Comparison of ENCODE assay signal across 18 cellular contexts in genomic region chr9:84793251-84793650, GRCh38.
"Had no signal": no experiment of that assay in that cellular context is flagged by ENCODE, and none has a peak within 500 bp of the region (broad histone marks: within the 10 kb centered on the region; RNA-seq: fewer than 3 reads in every experiment).

No MANE protein-coding gene starts in this region.

- DNase-seq: effector CD4-positive, alpha-beta T cell; endodermal cell; erythroblast; foreskin keratinocyte; left colon; left ventricle myocardium superior; mesenchymal stem cell; naive thymus-derived CD8-positive, alpha-beta T cell; posterior cingulate gyrus; sigmoid colon; small intestine; stimulated activated CD4-positive, alpha-beta T cell treated with anti-CD3 and anti-CD28 coated beads, Interleukin-12 subunit alpha, Interleukin-12 subunit beta, amount 100 ng/mL, for 4 hours; stimulated activated naive CD4-positive, alpha-beta T cell; stomach had no signal

- H3K27me3 ChIP-seq: right atrium auricular region, sigmoid colon, stomach had no signal

- H3K4me1 ChIP-seq: foreskin keratinocyte, right atrium auricular region, sigmoid colon, stomach had no signal

- H3K27ac Mint-ChIP-seq: endodermal cell; naive thymus-derived CD8-positive, alpha-beta T cell had no signal

- H3K4me1 Mint-ChIP-seq: naive thymus-derived CD8-positive, alpha-beta T cell had no signal

- H3K9me3 Mint-ChIP-seq: endodermal cell had no signal

- H3K27ac ChIP-seq: coronary artery, foreskin keratinocyte, neutrophil, right atrium auricular region, sigmoid colon, stomach had no signal

- H3K36me3 ChIP-seq: neutrophil, right atrium auricular region, sigmoid colon, stomach had no signal

- H3K36me3 Mint-ChIP-seq: naive thymus-derived CD8-positive, alpha-beta T cell had no signal

- H3K4me3 ChIP-seq: coronary artery, lung, right atrium auricular region, sigmoid colon, stomach had no signal

- H3K9me3 ChIP-seq: neutrophil, right atrium auricular region, sigmoid colon, stomach had no signal

- H3K4me3 Mint-ChIP-seq: endodermal cell; naive thymus-derived CD8-positive, alpha-beta T cell had no signal

- ATAC-seq: foreskin keratinocyte; left colon; left ventricle myocardium superior; naive thymus-derived CD8-positive, alpha-beta T cell had no signal
